ENCODE assay signal across 8 cellular contexts in the genomic region with DNA sequence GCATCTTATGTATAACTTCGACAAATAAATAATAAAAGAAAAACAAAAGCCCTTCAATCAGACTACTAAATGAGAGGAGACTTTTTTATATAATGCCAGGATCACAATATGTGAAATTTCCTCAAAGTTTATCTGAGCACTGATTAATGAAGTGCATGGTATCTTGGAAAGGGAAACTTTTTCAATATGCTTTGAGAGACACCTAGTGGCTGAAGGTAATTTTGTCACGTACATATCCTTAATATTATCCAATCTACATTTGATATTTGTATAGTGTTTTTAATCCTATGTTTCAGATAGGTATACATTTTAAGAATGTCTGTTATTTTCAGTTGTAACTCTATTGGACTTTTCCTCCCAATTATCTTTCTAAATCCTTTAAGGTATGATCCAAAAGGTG.
DNase-seq lines count a peak whose midpoint lies in the region; ATAC-seq and TF ChIP-seq lines count a peak whose summit lies in the region.

No MANE protein-coding gene starts in this region.

- no peaks in the 10 kb centered on the region for H3K4me1 ChIP-seq in ovary (ENCODE audit: insufficient read depth)

- H3K27ac ChIP-seq in ovary (no peak overlapping the region), coronary artery (no peak overlapping the region)

- DNase-seq in NCI-H146 treated with DMSO at 0.1 percent for 48 hours (lab: John Stamatoyannopoulos, UW; ENCODE audit: unreplicated experiment) = peak; percentile 0
- DNase-seq in dermis microvascular lymphatic vessel endothelial cell (ENCODE audit: low read depth in 2 of 2) = peak; percentile 31 to 51
- DNase-seq in ovary = no peak
- no peak for DNase-seq in coronary artery (ENCODE audit: low spot score)
- DNase-seq in activated CD8-positive, alpha-beta memory T cell treated with anti-CD3 and anti-CD28 coated beads, Interleukin-2, amount 50 U/mL, for 48 hours = no peak

- WGBS in ovary, 3 donors = 2 to 5% (median 3%) methylated on average over 2 of the region's 2 CpGs

- H3K4me3 ChIP-seq in ovary (no peak overlapping the region), coronary artery (no peak overlapping the region)

- intact Hi-C loops in ovary (cut with DNase I) = loop anchor here (10.0 kb wide), 2 partner anchors 320 to 330 kb away; no protein-coding TSS in a partner anchor

- ATAC-seq in GM18870 (IDR thresholded peaks at IDR 0.05; ENCODE audit: unreplicated experiment) (peak; percentile 63), GM19463 (IDR thresholded peaks at IDR 0.05; ENCODE audit: unreplicated experiment) (no peak), GM21723 (IDR thresholded peaks at IDR 0.05; ENCODE audit: unreplicated experiment) (no peak)

- no peaks in the 10 kb centered on the region for H3K27me3 ChIP-seq in ovary

- TF ChIP-seq CTCF in ovary (IDR thresholded peaks at IDR 0.05) (peak in 2 of 3 donors; percentile 28 to 37), coronary artery (IDR thresholded peaks at IDR 0.05) (no peak)

- TF ChIP-seq POLR2A in ovary (IDR thresholded peaks at IDR 0.05) = no peak

- TF ChIP-seq EP300 in ovary (IDR thresholded peaks at IDR 0.05) = no peak

- no peaks in the 10 kb centered on the region for H3K36me3 ChIP-seq in ovary

- H3K9me3 ChIP-seq in ovary = no peaks in the 10 kb centered on the region

Comparison
In these comparisons a context has a peak if more than half of its experiments do, and no peak if none do; other contexts are left out.
1. DNase-seq: peak in NCI-H146 treated with DMSO at 0.1 percent for 48 hours (single experiment) and dermis microvascular lymphatic vessel endothelial cell (2 of 2); none in ovary (0 of 5), coronary artery (single experiment) and activated CD8-positive, alpha-beta memory T cell treated with anti-CD3 and anti-CD28 coated beads, Interleukin-2, amount 50 U/mL, for 48 hours (single experiment).